In genomic region chr1:73593379-73593778, GRCh38 we compare ENCODE assay signal across 8 cellular contexts.
DNase-seq lines count a peak whose midpoint lies in the region; ATAC-seq and TF ChIP-seq lines count a peak whose summit lies in the region.

No MANE protein-coding gene starts in this region.

- H3K4me3 ChIP-seq in neural progenitor cell: no peak overlapping the region

- DNase-seq in DMS153 treated with DMSO at 0.1 percent for 48 hours (lab: John Stamatoyannopoulos, UW; ENCODE audit: unreplicated experiment) (peak; percentile 36), NCI-H510A (lab: John Stamatoyannopoulos, UW) (peak; percentile 11), dermis blood vessel endothelial cell (peak; percentile 19), neural progenitor cell (ENCODE audit: low spot score) (no peak), T-helper 9 cell (no peak), NCI-H2196 treated with DMSO at 0.1 percent for 48 hours (lab: John Stamatoyannopoulos, UW; ENCODE audit: unreplicated experiment) (no peak), glutamatergic neuron (no peak)
- DNase-seq in activated naive CD8-positive, alpha-beta T cell treated with anti-CD3 and anti-CD28 coated beads, Interleukin-2, amount 50 U/mL, for 24 hours: no peak

- no peak overlapping the region for H3K4me2 ChIP-seq in neural progenitor cell

- no peaks in the 10 kb centered on the region for H3K9me3 ChIP-seq in neural progenitor cell (ENCODE audit: low read depth)

- peaks cover 4% of the 10 kb centered on the region for H3K9me3 Mint-ChIP-seq in neural progenitor cell
- H3K9me3 Mint-ChIP-seq in activated naive CD8-positive, alpha-beta T cell treated with anti-CD3 and anti-CD28 coated beads, Interleukin-2, amount 50 U/mL, for 24 hours: peaks cover 16% of the 10 kb centered on the region
- no peaks in the 10 kb centered on the region for H3K9me3 Mint-ChIP-seq in glutamatergic neuron (ENCODE audit: unreplicated experiment)

- H3K79me2 ChIP-seq in neural progenitor cell (ENCODE audit: low read depth): no peaks in the 10 kb centered on the region

- H3K27me3 ChIP-seq in neural progenitor cell: no peaks in the 10 kb centered on the region

- H3K36me3 Mint-ChIP-seq in neural progenitor cell (peaks cover under 1% of the 10 kb centered on the region), glutamatergic neuron (ENCODE audit: unreplicated experiment) (no peaks in the 10 kb centered on the region)
- H3K36me3 Mint-ChIP-seq in activated naive CD8-positive, alpha-beta T cell treated with anti-CD3 and anti-CD28 coated beads, Interleukin-2, amount 50 U/mL, for 24 hours (ENCODE audit: low read depth): no peaks in the 10 kb centered on the region

- no peak overlapping the region for H3K9ac ChIP-seq in neural progenitor cell

- ATAC-seq in activated naive CD8-positive, alpha-beta T cell treated with anti-CD3 and anti-CD28 coated beads, Interleukin-2, amount 50 U/mL, for 24 hours: no peak

- H3K27ac ChIP-seq in neural progenitor cell: no peak overlapping the region

- TF ChIP-seq CTCF in neural progenitor cell (IDR thresholded peaks at IDR 0.05) (no peak), glutamatergic neuron (IDR thresholded peaks at IDR 0.05; ENCODE audit: partially characterized antibody, unreplicated experiment) (no peak)

- H3K27ac Mint-ChIP-seq in neural progenitor cell (peak overlapping the region; percentile 30), glutamatergic neuron (ENCODE audit: unreplicated experiment) (no peak overlapping the region)
- H3K27ac Mint-ChIP-seq in activated naive CD8-positive, alpha-beta T cell treated with anti-CD3 and anti-CD28 coated beads, Interleukin-2, amount 50 U/mL, for 24 hours: no peak overlapping the region

- no peak overlapping the region for H3K4me3 Mint-ChIP-seq in neural progenitor cell
- no peak overlapping the region for H3K4me3 Mint-ChIP-seq in activated naive CD8-positive, alpha-beta T cell treated with anti-CD3 and anti-CD28 coated beads, Interleukin-2, amount 50 U/mL, for 24 hours
- H3K4me3 Mint-ChIP-seq in glutamatergic neuron (ENCODE audit: unreplicated experiment): no peak overlapping the region

- H3K4me1 ChIP-seq in neural progenitor cell: no peaks in the 10 kb centered on the region

- no peak overlapping the region for H2AFZ ChIP-seq in neural progenitor cell (replicated peaks)

- H3K4me1 Mint-ChIP-seq in neural progenitor cell (peaks cover 31% of the 10 kb centered on the region), glutamatergic neuron (ENCODE audit: low read depth, unreplicated experiment) (no peaks in the 10 kb centered on the region)
- no peaks in the 10 kb centered on the region for H3K4me1 Mint-ChIP-seq in activated naive CD8-positive, alpha-beta T cell treated with anti-CD3 and anti-CD28 coated beads, Interleukin-2, amount 50 U/mL, for 24 hours

- no peaks in the 10 kb centered on the region for H4K20me1 ChIP-seq in neural progenitor cell (ENCODE audit: low read depth)

- H3K27me3 Mint-ChIP-seq in neural progenitor cell (ENCODE audit: insufficient read depth, low read depth): peaks cover 2% of the 10 kb centered on the region
- H3K27me3 Mint-ChIP-seq in activated naive CD8-positive, alpha-beta T cell treated with anti-CD3 and anti-CD28 coated beads, Interleukin-2, amount 50 U/mL, for 24 hours: no peaks in the 10 kb centered on the region
- H3K27me3 Mint-ChIP-seq in glutamatergic neuron (ENCODE audit: unreplicated experiment): peaks cover 1% of the 10 kb centered on the region

- H3K36me3 ChIP-seq in neural progenitor cell: no peaks in the 10 kb centered on the region

- no peaks in the 10 kb centered on the region for H3F3A ChIP-seq in neural progenitor cell (ENCODE audit: low read depth)

Comparison
In these comparisons a context has a peak if more than half of its experiments do, and no peak if none do; other contexts are left out.
1. DNase-seq: peak in DMS153 treated with DMSO at 0.1 percent for 48 hours (single experiment), NCI-H510A (single experiment) and dermis blood vessel endothelial cell (single experiment); none in neural progenitor cell (single experiment), T-helper 9 cell (single experiment), NCI-H2196 treated with DMSO at 0.1 percent for 48 hours (single experiment), activated naive CD8-positive, alpha-beta T cell treated with anti-CD3 and anti-CD28 coated beads, Interleukin-2, amount 50 U/mL, for 24 hours (single experiment) and glutamatergic neuron (single experiment).